Comparison of ENCODE assay signal across 8 cellular contexts in the genomic region with DNA sequence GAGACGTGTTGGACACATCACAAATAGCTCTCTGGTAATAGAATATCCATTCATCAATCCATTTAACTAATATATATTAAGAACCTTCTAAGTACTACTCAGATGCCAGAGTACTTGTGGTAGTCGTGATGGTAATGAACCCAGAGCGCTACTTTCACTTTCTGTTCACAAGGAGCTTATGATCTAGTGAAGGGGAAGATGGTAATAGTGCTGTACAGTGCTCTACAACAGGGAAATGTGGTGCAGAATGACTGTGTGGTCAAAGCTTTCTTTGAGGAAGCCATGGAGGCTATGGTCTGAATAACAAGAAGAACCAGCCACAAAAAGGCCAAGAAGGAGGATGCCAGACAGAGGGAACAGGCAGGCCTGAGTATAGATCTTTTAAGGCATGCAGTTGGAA.
A peak's percentile ranks its signal among the peaks of the same experiment; 100 is the strongest.
DNase-seq lines count a peak whose midpoint lies in the region; ATAC-seq and TF ChIP-seq lines count a peak whose summit lies in the region.

No MANE protein-coding gene starts in this region.

- H3F3A ChIP-seq in smooth muscle cell (ENCODE audit: low read depth): no peaks in the 10 kb centered on the region

- H3K9me3 Mint-ChIP-seq in chondrocyte (ENCODE audit: low read depth): no peaks in the 10 kb centered on the region
- H3K9me3 Mint-ChIP-seq in endothelial cell (ENCODE audit: unreplicated experiment): no peaks in the 10 kb centered on the region

- H3K9me3 ChIP-seq in Karpas-422 (ENCODE audit: low read length): no peaks in the 10 kb centered on the region
- H3K9me3 ChIP-seq in smooth muscle cell (replicated peaks; ENCODE audit: low read depth): no peaks in the 10 kb centered on the region

- H3K27ac ChIP-seq in Karpas-422 (ENCODE audit: low read length) (no peak overlapping the region), caudate nucleus (ENCODE audit: low read depth, low read length) (peak overlapping the region; percentile 20), smooth muscle cell (ENCODE audit: low read depth) (no peak overlapping the region)

- H3K4me1 Mint-ChIP-seq in chondrocyte (ENCODE audit: low read depth): peaks cover 40% of the 10 kb centered on the region
- H3K4me1 Mint-ChIP-seq in endothelial cell (ENCODE audit: unreplicated experiment): no peaks in the 10 kb centered on the region

- DNase-seq in GM10266 (ENCODE audit: extremely low spot score) (peak; percentile 19), Karpas-422 (peak; percentile 48), caudate nucleus (lab: John Stamatoyannopoulos, UW) (no peak), smooth muscle cell (lab: John Stamatoyannopoulos, UW; ENCODE audit: unreplicated experiment) (no peak), chondrocyte (ENCODE audit: low spot score) (no peak), endothelial cell (ENCODE audit: low spot score) (no peak)
- DNase-seq in effector CD4-positive, alpha-beta T cell: no peak

- no peak for TF ChIP-seq CTCF in GM10266 (IDR thresholded peaks at IDR 0.05; ENCODE audit: control insufficient read depth, insufficient read depth, low read depth, missing control alignments)
- TF ChIP-seq CTCF in smooth muscle cell (IDR thresholded peaks at IDR 0.05; ENCODE audit: borderline replicate concordance, insufficient read depth, poor library complexity, severe bottlenecking): no peak
- TF ChIP-seq CTCF in chondrocyte (IDR thresholded peaks at IDR 0.05): no peak
- no peak for TF ChIP-seq CTCF in endothelial cell (IDR thresholded peaks at IDR 0.05; ENCODE audit: unreplicated experiment)

- no peaks in the 10 kb centered on the region for H4K20me1 ChIP-seq in Karpas-422 (ENCODE audit: insufficient read depth, low read depth, low read length)
- H4K20me1 ChIP-seq in smooth muscle cell (ENCODE audit: low read depth): no peaks in the 10 kb centered on the region

- H3K27me3 Mint-ChIP-seq in chondrocyte (ENCODE audit: low read depth) (no peaks in the 10 kb centered on the region), endothelial cell (ENCODE audit: unreplicated experiment) (peaks cover 2% of the 10 kb centered on the region)

- 93% methylated on average over 3 of the region's 3 CpGs for WGBS in smooth muscle cell (ENCODE audit: low lambda C conversion rate)

- H2AFZ ChIP-seq in Karpas-422 (ENCODE audit: low read length) (peak overlapping the region; percentile 58), smooth muscle cell (ENCODE audit: low read depth) (peak overlapping the region; percentile 46)

- H3K4me2 ChIP-seq in Karpas-422 (ENCODE audit: low read depth, low read length, poor library complexity, severe bottlenecking) (peak overlapping the region; percentile 58), smooth muscle cell (no peak overlapping the region)

- H3K4me3 Mint-ChIP-seq in chondrocyte (ENCODE audit: unreplicated experiment) (no peak overlapping the region), endothelial cell (ENCODE audit: unreplicated experiment) (no peak overlapping the region)

- H3K79me2 ChIP-seq in Karpas-422 (ENCODE audit: low read length) (no peaks in the 10 kb centered on the region), smooth muscle cell (ENCODE audit: low read depth) (no peaks in the 10 kb centered on the region)

- no peaks in the 10 kb centered on the region for H3K36me3 ChIP-seq in Karpas-422 (ENCODE audit: insufficient read depth, low read length)
- H3K36me3 ChIP-seq in smooth muscle cell (ENCODE audit: low read depth): no peaks in the 10 kb centered on the region

- H3K4me1 ChIP-seq in Karpas-422 (ENCODE audit: low read length) (peaks cover 7% of the 10 kb centered on the region; the same call in 1 of the 2 replicates), smooth muscle cell (ENCODE audit: low read depth) (no peaks in the 10 kb centered on the region)

- H3K4me3 ChIP-seq in Karpas-422 (ENCODE audit: low read length): 0 out of 2 replicates have a peak overlapping the region, but pooled peaks have one; percentile 26
- no peak overlapping the region for H3K4me3 ChIP-seq in smooth muscle cell

- no peaks in the 10 kb centered on the region for H3K9me2 ChIP-seq in Karpas-422 (replicated peaks; ENCODE audit: insufficient read depth, low read length)

- no peaks in the 10 kb centered on the region for H3K36me3 Mint-ChIP-seq in chondrocyte (ENCODE audit: low read depth)
- H3K36me3 Mint-ChIP-seq in endothelial cell (ENCODE audit: low read depth, unreplicated experiment): no peaks in the 10 kb centered on the region

- H3K27me3 ChIP-seq in Karpas-422 (ENCODE audit: low read length) (no peaks in the 10 kb centered on the region), smooth muscle cell (ENCODE audit: low read depth) (no peaks in the 10 kb centered on the region)

- peak; percentile 75 for ATAC-seq in GM21529 (IDR thresholded peaks at IDR 0.05; ENCODE audit: unreplicated experiment)

- H3K9ac ChIP-seq in Karpas-422 (ENCODE audit: low read length) (peak overlapping the region; percentile 20; the same call in 1 of the 2 replicates), smooth muscle cell (ENCODE audit: low read depth) (no peak overlapping the region)

- H3K27ac Mint-ChIP-seq in chondrocyte (ENCODE audit: unreplicated experiment) (no peak overlapping the region), endothelial cell (ENCODE audit: unreplicated experiment) (no peak overlapping the region)

Comparison
In these comparisons a context has a peak if more than half of its experiments do, and no peak if none do; other contexts are left out.
1. DNase-seq: peak in GM10266 (single experiment) and Karpas-422 (single experiment); none in caudate nucleus (0 of 61), smooth muscle cell (single experiment), effector CD4-positive, alpha-beta T cell (single experiment), chondrocyte (single experiment) and endothelial cell (single experiment).